Comparison of ENCODE assay signal across 8 cellular contexts in the genomic region with DNA sequence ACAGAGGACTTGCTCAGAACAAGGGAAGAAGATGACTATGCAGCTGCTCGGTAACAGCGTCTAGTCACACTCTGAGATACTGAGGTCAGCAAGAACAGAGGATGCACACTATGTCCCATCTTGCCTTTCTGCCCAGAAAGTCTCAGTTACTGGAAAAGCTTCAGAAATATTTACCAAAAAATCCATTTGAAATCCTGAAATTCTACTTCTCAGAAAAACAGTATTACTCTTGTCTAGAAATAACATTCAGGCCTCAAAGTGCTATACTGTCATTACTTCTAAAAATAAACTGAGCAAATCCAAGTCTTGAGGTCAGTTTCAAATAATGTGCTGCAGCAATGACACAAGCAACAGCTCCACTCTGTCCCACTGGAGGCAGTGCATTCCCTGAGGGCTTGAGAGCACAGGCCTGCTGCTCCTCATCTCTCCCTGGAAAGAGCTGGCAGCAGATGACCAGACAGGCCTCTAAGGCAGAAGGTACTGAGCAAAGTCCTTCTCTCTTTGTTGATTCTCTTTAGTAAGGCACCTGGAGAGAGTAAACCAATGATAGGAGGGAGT.
A peak's percentile ranks its signal among the peaks of the same experiment; 100 is the strongest.
DNase-seq lines count a peak whose midpoint lies in the region; ATAC-seq and TF ChIP-seq lines count a peak whose summit lies in the region.

No MANE protein-coding gene starts in this region.

- ATAC-seq in activated CD8-positive, alpha-beta T cell treated with anti-CD3 and anti-CD28 coated beads, Interleukin-2, amount 10 ng/mL, durations not matched to agents 7 days and 5 days, result peak; percentile 39
- ATAC-seq in HG03135 (IDR thresholded peaks at IDR 0.05; ENCODE audit: unreplicated experiment) (no peak), HG02938 (IDR thresholded peaks at IDR 0.05; ENCODE audit: unreplicated experiment) (no peak), GM21723 (IDR thresholded peaks at IDR 0.05; ENCODE audit: unreplicated experiment) (no peak)

- no peak overlapping the region for H3K9ac ChIP-seq in rectal smooth muscle tissue (ENCODE audit: low read length)

- H3K4me3 Mint-ChIP-seq in activated CD8-positive, alpha-beta T cell treated with anti-CD3 and anti-CD28 coated beads, Interleukin-2, amount 10 ng/mL, durations not matched to agents 7 days and 5 days, result peak overlapping the region; percentile 51
- no peak overlapping the region for H3K4me3 Mint-ChIP-seq in glutamatergic neuron (ENCODE audit: unreplicated experiment)

- DNase-seq in AG10803 (ENCODE audit: low read depth), result peak; percentile 75
- DNase-seq in HCEC 1CT, result peak; percentile 57
- no peak for DNase-seq in activated CD8-positive, alpha-beta T cell treated with anti-CD3 and anti-CD28 coated beads, Interleukin-2, amount 10 ng/mL, durations not matched to agents 7 days and 5 days
- DNase-seq in glutamatergic neuron, result peak; percentile 73

- POLR2A ChIA-PET in activated CD8-positive, alpha-beta T cell treated with anti-CD3 and anti-CD28 coated beads, Interleukin-2, amount 10 ng/mL, durations not matched to agents 7 days and 5 days (lab: Charles Lee), result interaction anchor here (0.6 to 2.3 kb wide), 5 partner anchors 10 to 76 kb away, joined by 3 to 10 read pairs (median 3); a partner anchor contains a TSS

- H3K9me3 Mint-ChIP-seq in activated CD8-positive, alpha-beta T cell treated with anti-CD3 and anti-CD28 coated beads, Interleukin-2, amount 10 ng/mL, durations not matched to agents 7 days and 5 days (ENCODE audit: insufficient read depth), result peaks cover 15% of the 10 kb centered on the region
- H3K9me3 Mint-ChIP-seq in glutamatergic neuron (ENCODE audit: unreplicated experiment), result peaks cover 3% of the 10 kb centered on the region

- CTCF ChIA-PET in activated CD8-positive, alpha-beta T cell treated with anti-CD3 and anti-CD28 coated beads, Interleukin-2, amount 10 ng/mL, durations not matched to agents 7 days and 5 days (lab: Charles Lee), result interaction anchor here (0.7 to 2.7 kb wide), 5 partner anchors 11 to 137 kb away, joined by 3 to 11 read pairs (median 4); no protein-coding TSS in a partner anchor

- H3K36me3 ChIP-seq in rectal smooth muscle tissue (ENCODE audit: control insufficient read depth, insufficient read depth, low read length), result no peaks in the 10 kb centered on the region

- H3K27me3 ChIP-seq in rectal smooth muscle tissue (ENCODE audit: control insufficient read depth, insufficient read depth, low read length), result no peaks in the 10 kb centered on the region

- peaks cover 56% of the 10 kb centered on the region for H3K36me3 Mint-ChIP-seq in activated CD8-positive, alpha-beta T cell treated with anti-CD3 and anti-CD28 coated beads, Interleukin-2, amount 10 ng/mL, durations not matched to agents 7 days and 5 days (ENCODE audit: low read depth)
- H3K36me3 Mint-ChIP-seq in glutamatergic neuron (ENCODE audit: unreplicated experiment), result no peaks in the 10 kb centered on the region

- peak overlapping the region; percentile 84 for H3K27ac Mint-ChIP-seq in activated CD8-positive, alpha-beta T cell treated with anti-CD3 and anti-CD28 coated beads, Interleukin-2, amount 10 ng/mL, durations not matched to agents 7 days and 5 days
- peak overlapping the region; percentile 77 for H3K27ac Mint-ChIP-seq in glutamatergic neuron (ENCODE audit: unreplicated experiment)

- H3K27me3 Mint-ChIP-seq in activated CD8-positive, alpha-beta T cell treated with anti-CD3 and anti-CD28 coated beads, Interleukin-2, amount 10 ng/mL, durations not matched to agents 7 days and 5 days (ENCODE audit: low read depth), result no peaks in the 10 kb centered on the region
- no peaks in the 10 kb centered on the region for H3K27me3 Mint-ChIP-seq in glutamatergic neuron (ENCODE audit: unreplicated experiment)

- H3K4me1 ChIP-seq in rectal smooth muscle tissue (ENCODE audit: control insufficient read depth, insufficient read depth, low read length), result peaks cover 9% of the 10 kb centered on the region

- no peak overlapping the region for H3K4me3 ChIP-seq in AG10803 (ENCODE audit: low read length)
- H3K4me3 ChIP-seq in rectal smooth muscle tissue (ENCODE audit: low read length), result no peak overlapping the region

- peak overlapping the region; percentile 70 for H3K27ac ChIP-seq in rectal smooth muscle tissue (ENCODE audit: low read depth, low read length)

- TF ChIP-seq CTCF in AG10803 (conservative IDR thresholded peaks at IDR 0.05; ENCODE audit: low read length) (peak; percentile 53), glutamatergic neuron (IDR thresholded peaks at IDR 0.05; ENCODE audit: partially characterized antibody, unreplicated experiment) (no peak)

- H3K4me1 Mint-ChIP-seq in activated CD8-positive, alpha-beta T cell treated with anti-CD3 and anti-CD28 coated beads, Interleukin-2, amount 10 ng/mL, durations not matched to agents 7 days and 5 days (ENCODE audit: low read depth), result peaks cover 65% of the 10 kb centered on the region
- peaks cover 14% of the 10 kb centered on the region for H3K4me1 Mint-ChIP-seq in glutamatergic neuron (ENCODE audit: low read depth, unreplicated experiment)
